8 cellular contexts compared by ENCODE assay signal in the genomic region with DNA sequence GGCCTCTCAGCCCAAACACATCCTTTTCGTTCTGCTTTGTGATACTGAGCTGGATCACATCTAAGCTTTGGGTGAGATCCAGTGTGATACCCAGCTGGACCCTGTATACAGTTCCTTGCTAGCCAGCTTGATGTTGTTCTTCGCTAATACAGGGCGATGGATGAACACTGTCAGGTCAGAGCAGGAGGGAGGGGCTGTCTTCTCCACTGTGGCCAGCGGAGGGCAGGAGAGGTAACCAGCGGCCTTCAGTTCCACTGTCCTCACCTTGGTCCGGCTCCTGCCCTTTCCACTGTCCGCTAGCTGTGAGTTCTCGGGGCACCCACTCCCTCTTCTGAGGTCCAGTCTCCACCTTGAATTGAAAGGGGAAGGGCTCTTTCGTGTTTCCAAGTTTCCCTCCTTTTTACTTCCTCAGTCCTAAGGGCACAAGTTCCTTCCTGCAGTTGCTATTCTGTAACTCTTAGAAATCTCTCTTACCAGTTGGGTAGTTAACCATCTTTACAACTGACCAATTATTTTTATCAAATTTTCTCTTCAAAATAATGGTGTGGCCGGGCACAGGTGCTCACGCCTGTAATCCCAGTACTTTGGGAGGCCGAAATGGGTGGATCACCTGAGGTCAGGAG.
A peak's percentile ranks its signal among the peaks of the same experiment; 100 is the strongest.
DNase-seq lines count a peak whose midpoint lies in the region; ATAC-seq and TF ChIP-seq lines count a peak whose summit lies in the region.

No MANE protein-coding gene starts in this region.

- H3K4me2 ChIP-seq in MM.1S (ENCODE audit: low read depth, low read length) = no peak overlapping the region

- H3K27ac ChIP-seq in MM.1S (ENCODE audit: low read length) = no peak overlapping the region

- DNase-seq in NCI-H1092 treated with DMSO at 0.1 percent for 48 hours (lab: John Stamatoyannopoulos, UW) = peak; percentile 27
- DNase-seq in NCI-H1092 (lab: John Stamatoyannopoulos, UW) = no peak
- DNase-seq in MM.1S = peak; percentile 46
- peak; percentile 56 to 64 for DNase-seq in activated CD4-positive, alpha-beta T cell treated with anti-CD3 and anti-CD28 coated beads, Interleukin-2, amount 50 U/mL, for 48 hours
- peak; percentile 44 for DNase-seq in fibroblast of pulmonary artery (ENCODE audit: low read depth)
- DNase-seq in stimulated activated CD4-positive, alpha-beta T cell treated with anti-CD3 and anti-CD28 coated beads, Interleukin-2, amount 100 ng/mL, for 48 hours = peak; percentile 32 to 43
- DNase-seq in pons (ENCODE audit: low spot score) = no peak

- no peak overlapping the region for H2AFZ ChIP-seq in MM.1S (ENCODE audit: low read length)

- H3K9ac ChIP-seq in MM.1S (ENCODE audit: low read length) = no peak overlapping the region

- H3K4me1 ChIP-seq in MM.1S (ENCODE audit: low read length) = peaks cover 2% of the 10 kb centered on the region

- TF ChIP-seq CTCF in MM.1S (IDR thresholded peaks at IDR 0.05; ENCODE audit: low read length) (peak; percentile 56), fibroblast of pulmonary artery (IDR thresholded peaks at IDR 0.05; ENCODE audit: low read length, missing control alignments) (peak; percentile 63)

- H3K9me3 ChIP-seq in MM.1S (replicated peaks; ENCODE audit: insufficient read depth, low read length) = no peaks in the 10 kb centered on the region

- H3K27me3 ChIP-seq in MM.1S (replicated peaks; ENCODE audit: insufficient read depth, low read length) = no peaks in the 10 kb centered on the region

- H3K36me3 ChIP-seq in MM.1S (replicated peaks; ENCODE audit: insufficient read depth, low read length) = no peaks in the 10 kb centered on the region; the same call in 1 of the 2 replicates

- no peak overlapping the region for H3K4me3 ChIP-seq in MM.1S (ENCODE audit: low read length)
- no peak overlapping the region for H3K4me3 ChIP-seq in fibroblast of pulmonary artery (replicated peaks; ENCODE audit: low read depth, low read length)

- ATAC-seq in HG02678 (IDR thresholded peaks at IDR 0.05; ENCODE audit: unreplicated experiment) = no peak

- H3K9me2 ChIP-seq in MM.1S (replicated peaks; ENCODE audit: insufficient read depth, low read length) = no peaks in the 10 kb centered on the region

- H4K20me1 ChIP-seq in MM.1S (ENCODE audit: insufficient read depth, low read length) = no peaks in the 10 kb centered on the region

- H3K79me2 ChIP-seq in MM.1S (ENCODE audit: low read length) = peaks cover 21% of the 10 kb centered on the region

- H3F3A ChIP-seq in MM.1S (ENCODE audit: insufficient read depth, low read length) = peaks cover 18% of the 10 kb centered on the region

Comparison
In these comparisons a context has a peak if more than half of its experiments do, and no peak if none do; other contexts are left out.
1. DNase-seq: peak in NCI-H1092 treated with DMSO at 0.1 percent for 48 hours (single experiment), MM.1S (single experiment), activated CD4-positive, alpha-beta T cell treated with anti-CD3 and anti-CD28 coated beads, Interleukin-2, amount 50 U/mL, for 48 hours (2 of 2), fibroblast of pulmonary artery (single experiment) and stimulated activated CD4-positive, alpha-beta T cell treated with anti-CD3 and anti-CD28 coated beads, Interleukin-2, amount 100 ng/mL, for 48 hours (2 of 2); none in NCI-H1092 (single experiment) and pons (single experiment).